17 cellular contexts compared by ENCODE assay signal in the genomic region with DNA sequence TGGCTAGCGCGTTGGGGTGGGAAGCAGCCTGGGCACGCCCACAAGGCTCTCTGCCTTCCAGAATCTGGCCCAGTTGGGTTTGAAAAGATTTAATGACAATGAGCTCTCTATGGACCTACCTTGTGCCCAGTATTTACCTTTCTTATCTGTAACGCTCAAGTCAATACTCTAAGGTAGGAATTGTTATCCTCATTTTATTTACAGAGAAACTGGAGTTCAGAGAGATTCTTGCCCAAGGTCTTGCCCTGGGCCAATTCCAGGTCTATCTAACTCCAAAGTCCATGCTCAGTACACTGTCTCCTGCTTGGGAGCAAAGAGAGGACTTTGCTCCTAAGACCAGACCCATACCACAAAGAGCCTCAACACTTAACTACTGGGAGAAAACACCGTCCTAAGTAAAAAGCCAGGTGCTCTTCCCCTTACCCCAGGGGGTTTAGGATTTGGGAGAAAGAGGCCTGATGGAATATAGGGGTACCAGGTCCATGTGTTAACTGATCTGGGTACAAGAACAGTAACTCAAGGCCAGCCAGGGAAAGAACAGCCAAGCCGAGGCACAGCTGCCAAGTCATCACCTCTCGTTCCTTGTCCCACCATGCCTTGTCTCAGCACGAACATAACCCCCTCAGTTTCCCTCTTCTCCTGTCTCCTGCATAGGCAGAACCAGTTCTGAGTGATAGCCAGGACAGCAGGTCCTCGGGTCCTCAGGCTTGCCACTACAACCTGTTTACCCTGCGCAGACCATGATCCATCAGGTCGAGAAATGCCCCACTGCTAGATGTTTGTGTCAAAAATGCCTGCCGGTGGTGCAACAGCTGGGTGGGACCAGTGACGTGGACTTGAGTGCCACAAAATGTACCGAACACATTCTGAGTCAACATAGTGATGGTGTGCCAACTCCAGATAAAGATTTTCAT. TPM values are rescaled to one million over a fixed set of nuclear protein-coding genes. Genes with fewer than 3 reads are reported as not detected.
DNase-seq lines count a peak whose midpoint lies in the region; ATAC-seq, FAIRE-seq and TF ChIP-seq lines count a peak whose summit lies in the region.
"Had no signal": no experiment of that assay in that cellular context is flagged by ENCODE, and none has a peak within 500 bp of the region (broad histone marks: within the 10 kb centered on the region; RNA-seq: fewer than 3 reads in every experiment).

No MANE protein-coding gene starts in this region.

- H3K4me3 Mint-ChIP-seq in activated T-helper 17 cell treated with anti-CD3 and anti-CD28 coated beads, Interleukin-2, amount 50 U/mL, for 72 hours, result no peak overlapping the region
- H3K4me3 Mint-ChIP-seq: activated CD8-positive, alpha-beta T cell treated with anti-CD3 and anti-CD28 coated beads, Interleukin-2, amount 10 ng/mL, durations not matched to agents 7 days and 5 days had no signal

- no peaks in the 10 kb centered on the region for H3K36me3 ChIP-seq in pancreas
- H3K36me3 ChIP-seq: left ventricle myocardium inferior, SJSA1 had no signal

- no peaks in the 10 kb centered on the region for H3K9me3 ChIP-seq in pancreas
- H3K9me3 ChIP-seq: left ventricle myocardium inferior, SJSA1 had no signal

- H3K4me1 Mint-ChIP-seq in activated T-helper 17 cell treated with anti-CD3 and anti-CD28 coated beads, Interleukin-2, amount 50 U/mL, for 72 hours, result no peaks in the 10 kb centered on the region

- WGBS in pancreas, 2 donors, result 18% methylated on average over 14 of the region's 14 CpGs

- H3K9me3 Mint-ChIP-seq in activated T-helper 17 cell treated with anti-CD3 and anti-CD28 coated beads, Interleukin-2, amount 50 U/mL, for 72 hours, result no peaks in the 10 kb centered on the region

- H3K27me3 Mint-ChIP-seq in activated T-helper 17 cell treated with anti-CD3 and anti-CD28 coated beads, Interleukin-2, amount 50 U/mL, for 72 hours, result no peaks in the 10 kb centered on the region

- FAIRE-seq in pancreas (lab: Jason Lieb, UNC) (no peak), frontal cortex (lab: Jason Lieb, UNC) (no peak)

- CTCF ChIA-PET in RWPE1 (lab: Yijun Ruan, JAX), result no interaction called here

- H3K27me3 ChIP-seq in pancreas, result no peaks in the 10 kb centered on the region
- H3K27me3 ChIP-seq: SJSA1 had no signal

- H3K4me1 ChIP-seq in pancreas, result peaks cover 15 to 39% (median 17%) of the 10 kb centered on the region in 3 donors
- H3K4me1 ChIP-seq: left ventricle myocardium inferior, SJSA1 had no signal

- H3K27ac Mint-ChIP-seq in activated T-helper 17 cell treated with anti-CD3 and anti-CD28 coated beads, Interleukin-2, amount 50 U/mL, for 72 hours, result no peak overlapping the region
- H3K27ac Mint-ChIP-seq: activated CD8-positive, alpha-beta T cell treated with anti-CD3 and anti-CD28 coated beads, Interleukin-2, amount 10 ng/mL, durations not matched to agents 7 days and 5 days had no signal

- intact Hi-C loops in pancreas (cut with DNase I), result no loop called here

- TF ChIP-seq CTCF in AG09309 (IDR thresholded peaks at IDR 0.05; ENCODE audit: control insufficient read depth, insufficient read depth, low read depth, low read length, missing control alignments) (no peak), RWPE1 (conservative IDR thresholded peaks at IDR 0.05; ENCODE audit: low read depth) (no peak), fibroblast of pulmonary artery (IDR thresholded peaks at IDR 0.05; ENCODE audit: low read length, missing control alignments) (no peak), pancreas (IDR thresholded peaks at IDR 0.05) (no peak)

- H3K27ac ChIP-seq in RWPE1 (peak overlapping the region; percentile 35; the same call in 1 of the 2 replicates), pancreas (peak overlapping the region; percentile 39 to 77 (median 70))
- H3K27ac ChIP-seq: HL-60, left ventricle myocardium inferior, SJSA1 had no signal

- peak; percentile 11 for DNase-seq in AG09309 (ENCODE audit: low read depth)
- DNase-seq in RWPE1 (ENCODE audit: low spot score), result peak; percentile 32
- DNase-seq in fibroblast of pulmonary artery (ENCODE audit: low read depth), result peak; percentile 94
- DNase-seq in pancreas, result peak in 5 of 6 donors; percentile 73 to 79 (median 77)
- DNase-seq in hepatic stellate cell (ENCODE audit: low spot score), result no peak
- no peak for DNase-seq in frontal cortex (ENCODE audit: low spot score in 2 of 2)
- DNase-seq: activated CD8-positive, alpha-beta T cell treated with anti-CD3 and anti-CD28 coated beads, Interleukin-2, amount 10 ng/mL, durations not matched to agents 7 days and 5 days; activated gamma-delta T cell treated with Interleukin-2 at 50 U/mL for 16 hours; effector memory CD4-positive, alpha-beta T cell; hippocampal formation; left ventricle myocardium inferior had no signal

- H3K4me3 ChIP-seq in AG09309 (ENCODE audit: control insufficient read depth, low read depth, low read length) (no peak overlapping the region), fibroblast of pulmonary artery (replicated peaks; ENCODE audit: low read depth, low read length) (no peak overlapping the region), pancreas (no peak overlapping the region)
- H3K4me3 ChIP-seq: left ventricle myocardium inferior, SJSA1 had no signal

- no peaks in the 10 kb centered on the region for H3K36me3 Mint-ChIP-seq in activated T-helper 17 cell treated with anti-CD3 and anti-CD28 coated beads, Interleukin-2, amount 50 U/mL, for 72 hours (ENCODE audit: low read depth)

- POLR2A ChIA-PET in RWPE1 (lab: Yijun Ruan, JAX; ENCODE audit: low non-redundant PET), result no interaction called here

- ATAC-seq in pancreas (peak; percentile 86 to 95 (median 88)), HG02973 (IDR thresholded peaks at IDR 0.05; ENCODE audit: unreplicated experiment) (no peak)
- no peak for ATAC-seq in activated T-helper 17 cell treated with anti-CD3 and anti-CD28 coated beads, Interleukin-2, amount 50 U/mL, for 72 hours (replicated peaks)
- ATAC-seq: activated CD8-positive, alpha-beta T cell treated with anti-CD3 and anti-CD28 coated beads, Interleukin-2, amount 10 ng/mL, durations not matched to agents 7 days and 5 days had no signal

RNA-seq across cellular contexts. Expression of gene APOA4, which starts 14.6 kb away (rescaled TPM):
- total RNA-seq in pancreas (not detected), frontal cortex (not detected)
- under 1 TPM in 1 of 2 donors, not detected in 1; 0.33 TPM for polyA plus RNA-seq in pancreas
- total RNA-seq in activated T-helper 17 cell treated with anti-CD3 and anti-CD28 coated beads, Interleukin-2, amount 50 U/mL, for 72 hours, result not detected
- total RNA-seq: activated CD8-positive, alpha-beta T cell treated with anti-CD3 and anti-CD28 coated beads, Interleukin-2, amount 10 ng/mL, durations not matched to agents 7 days and 5 days; left ventricle myocardium inferior; SJSA1; subcutaneous adipose tissue had no signal
- polyA plus RNA-seq: AG04450 had no signal

RNA-seq across cellular contexts. Expression of gene APOA5, which starts 16.8 kb away (rescaled TPM):
- total RNA-seq in pancreas, result 1 to 10 TPM in 1 of 6 donors, under 1 TPM in 3, not detected in 2; 0.60 to 1.5 (median 0.81) TPM
- 1 to 10 TPM; 1.3 to 4.0 TPM for polyA plus RNA-seq in pancreas
- total RNA-seq in activated T-helper 17 cell treated with anti-CD3 and anti-CD28 coated beads, Interleukin-2, amount 50 U/mL, for 72 hours, result not detected
- not detected for total RNA-seq in frontal cortex
- total RNA-seq: activated CD8-positive, alpha-beta T cell treated with anti-CD3 and anti-CD28 coated beads, Interleukin-2, amount 10 ng/mL, durations not matched to agents 7 days and 5 days; left ventricle myocardium inferior; SJSA1; subcutaneous adipose tissue had no signal
- polyA plus RNA-seq: AG04450 had no signal

RNA-seq across cellular contexts. Expression of gene ZPR1, which starts 20.7 kb away (rescaled TPM):
- total RNA-seq in pancreas (10 to 100 TPM; 15.9 to 35.5 (median 23.4) TPM), frontal cortex (55.8 TPM)
- polyA plus RNA-seq in pancreas, result 10 to 100 TPM; 10.8 to 16.6 TPM
- 10 to 100 TPM; 66.4 to 98.1 TPM for total RNA-seq in activated T-helper 17 cell treated with anti-CD3 and anti-CD28 coated beads, Interleukin-2, amount 50 U/mL, for 72 hours

RNA-seq across cellular contexts. Expression of gene APOC3, which starts 21.2 kb away (rescaled TPM):
- total RNA-seq in pancreas (1 to 10 TPM in 1 of 6 donors, not detected in 5; 3.7 TPM), frontal cortex (not detected)
- 1 to 10 TPM in 1 of 2 donors, not detected in 1; 2.9 TPM for polyA plus RNA-seq in pancreas
- total RNA-seq in activated T-helper 17 cell treated with anti-CD3 and anti-CD28 coated beads, Interleukin-2, amount 50 U/mL, for 72 hours, result not detected
- total RNA-seq: activated CD8-positive, alpha-beta T cell treated with anti-CD3 and anti-CD28 coated beads, Interleukin-2, amount 10 ng/mL, durations not matched to agents 7 days and 5 days; left ventricle myocardium inferior; SJSA1; subcutaneous adipose tissue had no signal
- polyA plus RNA-seq: AG04450 had no signal

RNA-seq across cellular contexts. Expression of gene APOA1, which starts 28.9 kb away (rescaled TPM):
- total RNA-seq in pancreas (1 to 10 TPM in 1 of 6 donors, under 1 TPM in 2, not detected in 3; 0.16 to 5.2 (median 0.22) TPM), frontal cortex (not detected)
- polyA plus RNA-seq in pancreas, result 1 to 10 TPM; 1.0 to 3.5 TPM
- under 1 TPM; 0.37 TPM for total RNA-seq in activated T-helper 17 cell treated with anti-CD3 and anti-CD28 coated beads, Interleukin-2, amount 50 U/mL, for 72 hours
- total RNA-seq: activated CD8-positive, alpha-beta T cell treated with anti-CD3 and anti-CD28 coated beads, Interleukin-2, amount 10 ng/mL, durations not matched to agents 7 days and 5 days; SJSA1; subcutaneous adipose tissue had no signal
- polyA plus RNA-seq: AG04450 had no signal

Comparison
In these comparisons a context has a peak if more than half of its experiments do, and no peak if none do; other contexts are left out.
1. DNase-seq: peak in AG09309 (single experiment), RWPE1 (single experiment), fibroblast of pulmonary artery (single experiment) and pancreas (5 of 6); none in hepatic stellate cell (single experiment) and frontal cortex (0 of 2).
2. ATAC-seq: peak in pancreas (4 of 4); none in activated T-helper 17 cell treated with anti-CD3 and anti-CD28 coated beads, Interleukin-2, amount 50 U/mL, for 72 hours (single experiment) and HG02973 (single experiment).